ENCODE assay signal across 12 cellular contexts in genomic region chr9:106880081-106880480, GRCh38. TPM values are rescaled to one million over a fixed set of nuclear protein-coding genes. Genes with fewer than 3 reads are reported as not detected.
DNase-seq lines count a peak whose midpoint lies in the region; ATAC-seq and TF ChIP-seq lines count a peak whose summit lies in the region.
"Had no signal": no experiment of that assay in that cellular context is flagged by ENCODE, and none has a peak within 500 bp of the region (broad histone marks: within the 10 kb centered on the region; RNA-seq: fewer than 3 reads in every experiment).

No MANE protein-coding gene starts in this region.

- no peak overlapping the region for H3K27ac Mint-ChIP-seq in endodermal cell
- H3K27ac Mint-ChIP-seq in activated naive CD4-positive, alpha-beta T cell treated with anti-CD3 and anti-CD28 coated beads, Interleukin-2, amount 50 U/mL, for 72 hours: no peak overlapping the region
- no peak overlapping the region for H3K27ac Mint-ChIP-seq in activated T-cell treated with anti-CD3 and anti-CD28 coated beads, Interleukin-2, amount 50 U/mL, for 72 hours

- H3K27ac ChIP-seq in RWPE2 (ENCODE audit: poor library complexity, severe bottlenecking) (peak overlapping the region; percentile 79), endodermal cell (ENCODE audit: low read depth, low read length) (peak overlapping the region; percentile 47), lower lobe of right lung (peak overlapping the region; percentile 51), stomach smooth muscle (ENCODE audit: low read length) (peak overlapping the region; percentile 66)

- H3K4me1 ChIP-seq in RWPE2 (ENCODE audit: insufficient read depth, poor library complexity, severe bottlenecking) (peaks cover 73% of the 10 kb centered on the region), endodermal cell (ENCODE audit: control insufficient read depth, insufficient read depth, low read length) (peaks cover 4% of the 10 kb centered on the region), lower lobe of right lung (peaks cover 79% of the 10 kb centered on the region), stomach smooth muscle (ENCODE audit: control insufficient read depth, insufficient read depth, low read length) (peaks cover 38% of the 10 kb centered on the region)

- no peaks in the 10 kb centered on the region for H3K9me3 Mint-ChIP-seq in endodermal cell
- peaks cover 4 to 5% of the 10 kb centered on the region in 2 donors for H3K9me3 Mint-ChIP-seq in activated naive CD4-positive, alpha-beta T cell treated with anti-CD3 and anti-CD28 coated beads, Interleukin-2, amount 50 U/mL, for 72 hours
- H3K9me3 Mint-ChIP-seq in activated T-cell treated with anti-CD3 and anti-CD28 coated beads, Interleukin-2, amount 50 U/mL, for 72 hours: peaks cover 2 to 4% of the 10 kb centered on the region in 2 donors

- no peak overlapping the region for H3K4me3 Mint-ChIP-seq in endodermal cell
- no peak overlapping the region for H3K4me3 Mint-ChIP-seq in activated T-cell treated with anti-CD3 and anti-CD28 coated beads, Interleukin-2, amount 50 U/mL, for 72 hours

- H3K36me3 Mint-ChIP-seq in endodermal cell (ENCODE audit: low read depth): peaks cover 6% of the 10 kb centered on the region
- H3K36me3 Mint-ChIP-seq in activated naive CD4-positive, alpha-beta T cell treated with anti-CD3 and anti-CD28 coated beads, Interleukin-2, amount 50 U/mL, for 72 hours: no peaks in the 10 kb centered on the region
- peaks cover 0 to 1% of the 10 kb centered on the region in 2 donors for H3K36me3 Mint-ChIP-seq in activated T-cell treated with anti-CD3 and anti-CD28 coated beads, Interleukin-2, amount 50 U/mL, for 72 hours (ENCODE audit: insufficient read depth in 2 of 2)

- H3K4me1 Mint-ChIP-seq in endodermal cell: peaks cover 42% of the 10 kb centered on the region
- no peaks in the 10 kb centered on the region for H3K4me1 Mint-ChIP-seq in activated T-cell treated with anti-CD3 and anti-CD28 coated beads, Interleukin-2, amount 50 U/mL, for 72 hours (ENCODE audit: low read depth)

- H3K4me3 ChIP-seq in RWPE2 (ENCODE audit: severe bottlenecking) (no peak overlapping the region), endodermal cell (ENCODE audit: low read length) (no peak overlapping the region), lower lobe of right lung (no peak overlapping the region), stomach smooth muscle (ENCODE audit: low read length in 2 of 2) (peak overlapping the region in 1 of 2 donors; percentile 17)
- H3K4me3 ChIP-seq: K562 had no signal

- WGBS in endodermal cell (ENCODE audit: insufficient coverage in 1 of 2, insufficient read length in 1 of 2), 2 experiments: 88 to 96% methylated on average over 4 to 5 of the region's 5 CpGs

- TF ChIP-seq CTCF in RWPE2 (IDR thresholded peaks at IDR 0.05; ENCODE audit: poor library complexity, severe bottlenecking) (no peak), endodermal cell (conservative IDR thresholded peaks at IDR 0.05) (no peak), lower lobe of right lung (IDR thresholded peaks at IDR 0.05) (no peak)

- peaks cover 4% of the 10 kb centered on the region; the same call in 1 of the 2 replicates for H3K36me3 ChIP-seq in RWPE2 (ENCODE audit: low read depth)
- H3K36me3 ChIP-seq in endodermal cell (ENCODE audit: control insufficient read depth, insufficient read depth, low read length): peaks cover 6% of the 10 kb centered on the region
- H3K36me3 ChIP-seq in lower lobe of right lung: no peaks in the 10 kb centered on the region
- no peaks in the 10 kb centered on the region for H3K36me3 ChIP-seq in stomach smooth muscle (ENCODE audit: control insufficient read depth in 2 of 2, insufficient read depth in 2 of 2, low read length in 2 of 2)

- no peaks in the 10 kb centered on the region for H3K9me3 ChIP-seq in RWPE2 (ENCODE audit: severe bottlenecking)
- H3K9me3 ChIP-seq in endodermal cell (ENCODE audit: control insufficient read depth, low read length): no peaks in the 10 kb centered on the region
- no peaks in the 10 kb centered on the region for H3K9me3 ChIP-seq in lower lobe of right lung
- H3K9me3 ChIP-seq in stomach smooth muscle (ENCODE audit: control insufficient read depth in 2 of 2, low read length in 2 of 2): no peaks in the 10 kb centered on the region

- DNase-seq in RWPE2 (ENCODE audit: low spot score) (no peak), endodermal cell (no peak), lower lobe of right lung (no peak), retina (no peak)
- DNase-seq in activated naive CD4-positive, alpha-beta T cell treated with anti-CD3 and anti-CD28 coated beads, Interleukin-2, amount 50 U/mL, for 72 hours (ENCODE audit: low spot score in 2 of 2): no peak
- DNase-seq in activated T-cell treated with anti-CD3 and anti-CD28 coated beads, Interleukin-2, amount 50 U/mL, for 72 hours: no peak
- DNase-seq: DMS 273 treated with DMSO at 0.1 percent for 48 hours, foreskin fibroblast had no signal

- ATAC-seq in RWPE2 (ENCODE audit: low read depth) (no peak), lower lobe of right lung (no peak), HG02884 (IDR thresholded peaks at IDR 0.05; ENCODE audit: unreplicated experiment) (no peak)
- ATAC-seq in activated naive CD4-positive, alpha-beta T cell treated with anti-CD3 and anti-CD28 coated beads, Interleukin-2, amount 50 U/mL, for 72 hours: no peak
- ATAC-seq in activated T-cell treated with anti-CD3 and anti-CD28 coated beads, Interleukin-2, amount 50 U/mL, for 72 hours (replicated peaks in 1 of 2): no peak
- ATAC-seq: K562, Panc1 had no signal

- H3K27me3 Mint-ChIP-seq in endodermal cell (ENCODE audit: insufficient read depth): no peaks in the 10 kb centered on the region
- H3K27me3 Mint-ChIP-seq in activated T-cell treated with anti-CD3 and anti-CD28 coated beads, Interleukin-2, amount 50 U/mL, for 72 hours (ENCODE audit: low read depth): no peaks in the 10 kb centered on the region

- intact Hi-C loops in lower lobe of right lung (cut with DNase I): no loop called here

- no peak overlapping the region for H3K9ac ChIP-seq in endodermal cell (ENCODE audit: extremely low read depth, low read length, poor library complexity, severe bottlenecking)
- no peak overlapping the region for H3K9ac ChIP-seq in stomach smooth muscle (ENCODE audit: low read length in 2 of 2)

- H3K27me3 ChIP-seq in RWPE2 (ENCODE audit: insufficient read depth, poor library complexity, severe bottlenecking) (no peaks in the 10 kb centered on the region), endodermal cell (ENCODE audit: control insufficient read depth, insufficient read depth, low read length, poor library complexity, severe bottlenecking) (no peaks in the 10 kb centered on the region), lower lobe of right lung (ENCODE audit: low read depth) (no peaks in the 10 kb centered on the region), stomach smooth muscle (ENCODE audit: control insufficient read depth in 1 of 2, insufficient read depth in 2 of 2, low read length in 2 of 2) (no peaks in the 10 kb centered on the region)

RNA-seq across cellular contexts. Expression of gene ZNF462, which starts 17.1 kb away (rescaled TPM):
- total RNA-seq in endodermal cell (10 to 100 TPM; 68.2 to 88.4 TPM), lower lobe of right lung (24.4 TPM)
- polyA plus RNA-seq in endodermal cell (2013, experiment 1 of 2): 37.8 TPM
- polyA plus RNA-seq in endodermal cell (2013, experiment 2 of 2): 41.0 TPM
- under 1 TPM; 0.20 to 0.41 TPM for total RNA-seq in activated naive CD4-positive, alpha-beta T cell treated with anti-CD3 and anti-CD28 coated beads, Interleukin-2, amount 50 U/mL, for 72 hours
- under 1 TPM; 0.36 to 0.76 TPM for total RNA-seq in activated T-cell treated with anti-CD3 and anti-CD28 coated beads, Interleukin-2, amount 50 U/mL, for 72 hours
- polyA plus RNA-seq: K562 had no signal

Comparison
In these comparisons a context has a peak if more than half of its experiments do, and no peak if none do; other contexts are left out.
1. RNA of gene ZNF462, which starts 17.1 kb away (total RNA-seq): 68.2 to 88.4 TPM in endodermal cell and 24.4 TPM in lower lobe of right lung (single experiment); 0.36 to 0.76 TPM in activated T-cell treated with anti-CD3 and anti-CD28 coated beads, Interleukin-2, amount 50 U/mL, for 72 hours and 0.20 to 0.41 TPM in activated naive CD4-positive, alpha-beta T cell treated with anti-CD3 and anti-CD28 coated beads, Interleukin-2, amount 50 U/mL, for 72 hours; every median in the first group is over 10 times any median in the second.
2. Peak in every context shown above with its lines, with median percentiles within 50 percentile points of each other: H3K27ac ChIP-seq.